8 cellular contexts compared by ENCODE assay signal in genomic region chr16:75433732-75434413, GRCh38. TPM values are rescaled to one million over a fixed set of nuclear protein-coding genes. Genes with fewer than 3 reads are reported as not detected.
DNase-seq lines count a peak whose midpoint lies in the region; ATAC-seq and TF ChIP-seq lines count a peak whose summit lies in the region.

No MANE protein-coding gene starts in this region.

- H3K4me3 Mint-ChIP-seq in glutamatergic neuron (ENCODE audit: unreplicated experiment): peak overlapping the region; percentile 91

- H3K4me1 Mint-ChIP-seq in glutamatergic neuron (ENCODE audit: low read depth, unreplicated experiment): peaks cover 4% of the 10 kb centered on the region

- ATAC-seq in GM19395 (IDR thresholded peaks at IDR 0.05; ENCODE audit: unreplicated experiment): peak; percentile 74
- ATAC-seq in HG03439 (IDR thresholded peaks at IDR 0.05; ENCODE audit: unreplicated experiment): peak; percentile 76
- ATAC-seq in activated naive CD4-positive, alpha-beta T cell treated with anti-CD3 and anti-CD28 coated beads, Interleukin-2, amount 50 U/mL, for 72 hours: peak; percentile 76 to 80

- H3K36me3 Mint-ChIP-seq in activated naive CD4-positive, alpha-beta T cell treated with anti-CD3 and anti-CD28 coated beads, Interleukin-2, amount 50 U/mL, for 72 hours: peaks cover 17 to 27% of the 10 kb centered on the region in 2 donors
- H3K36me3 Mint-ChIP-seq in glutamatergic neuron (ENCODE audit: unreplicated experiment): no peaks in the 10 kb centered on the region

- peaks cover 7% of the 10 kb centered on the region for H3K27me3 Mint-ChIP-seq in glutamatergic neuron (ENCODE audit: unreplicated experiment)

- DNase-seq in DMS53 (lab: John Stamatoyannopoulos, UW) (peak; percentile 93), NCI-H526 treated with DMSO at 0.1 percent for 48 hours (lab: John Stamatoyannopoulos, UW) (peak; percentile 86), glutamatergic neuron (peak; percentile 32), occipital lobe (lab: John Stamatoyannopoulos, UW) (peak; percentile 78)
- DNase-seq in activated naive CD4-positive, alpha-beta T cell treated with anti-CD3 and anti-CD28 coated beads, Interleukin-2, amount 50 U/mL, for 72 hours (ENCODE audit: low spot score in 2 of 2): peak in 1 of 2 donors; percentile 61
- no peak for DNase-seq in activated effector memory CD4-positive, alpha-beta T cell treated with anti-CD3 and anti-CD28 coated beads, Interleukin-2, amount 50 U/mL, for 16 hours

- H3K9me3 Mint-ChIP-seq in activated naive CD4-positive, alpha-beta T cell treated with anti-CD3 and anti-CD28 coated beads, Interleukin-2, amount 50 U/mL, for 72 hours: peaks cover 0 to 7% of the 10 kb centered on the region in 2 donors
- H3K9me3 Mint-ChIP-seq in glutamatergic neuron (ENCODE audit: unreplicated experiment): peaks cover 6% of the 10 kb centered on the region

- TF ChIP-seq CTCF in glutamatergic neuron (IDR thresholded peaks at IDR 0.05; ENCODE audit: partially characterized antibody, unreplicated experiment): no peak

- peak overlapping the region; percentile 95 to 98 for H3K27ac Mint-ChIP-seq in activated naive CD4-positive, alpha-beta T cell treated with anti-CD3 and anti-CD28 coated beads, Interleukin-2, amount 50 U/mL, for 72 hours
- H3K27ac Mint-ChIP-seq in glutamatergic neuron (ENCODE audit: unreplicated experiment): peak overlapping the region; percentile 94

RNA-seq across cellular contexts. Expression of gene CFDP1, which starts 0.6 kb away (rescaled TPM):
- total RNA-seq in activated naive CD4-positive, alpha-beta T cell treated with anti-CD3 and anti-CD28 coated beads, Interleukin-2, amount 50 U/mL, for 72 hours: 10 to 100 TPM; 47.5 to 49.7 TPM
- total RNA-seq in glutamatergic neuron (ENCODE audit: unreplicated experiment) (60.1 TPM), occipital lobe (37.3 TPM)

RNA-seq across cellular contexts. Expression of gene TMEM170A, which starts 30.6 kb away (rescaled TPM):
- 10 to 100 TPM; 21.8 to 33.5 TPM for total RNA-seq in activated naive CD4-positive, alpha-beta T cell treated with anti-CD3 and anti-CD28 coated beads, Interleukin-2, amount 50 U/mL, for 72 hours
- total RNA-seq in glutamatergic neuron (ENCODE audit: unreplicated experiment): 30.6 TPM
- 30.7 TPM for total RNA-seq in occipital lobe
